ENCODE assay signal across 1 cellular context in genomic region chr17:37088913-37089312, GRCh38.
TF ChIP-seq lines count a peak whose summit lies in the region.

No MANE protein-coding gene starts in this region.

TF ChIP-seq in HepG2, 621 proteins besides CTCF, POLR2A, EP300 and RAD21 (continued from another document):
- TF ChIP-seq ZHX1 (CRISPR knock-in tag; IDR thresholded peaks at IDR 0.05; ENCODE audit: low read depth) (no peak), ZSCAN12 (CRISPR knock-in tag; IDR thresholded peaks at IDR 0.05) (no peak), SMAD1 (CRISPR knock-in tag; IDR thresholded peaks at IDR 0.05; ENCODE audit: borderline replicate concordance, low read depth) (no peak), ZNF569 (CRISPR knock-in tag; IDR thresholded peaks at IDR 0.05; ENCODE audit: borderline replicate concordance) (no peak), ZNF230 (CRISPR knock-in tag; IDR thresholded peaks at IDR 0.05) (no peak), SOX5 (CRISPR knock-in tag; IDR thresholded peaks at IDR 0.05; ENCODE audit: borderline replicate concordance) (no peak), ZNF180 (CRISPR knock-in tag; IDR thresholded peaks at IDR 0.05; ENCODE audit: borderline replicate concordance, low read depth) (no peak), ZNF136 (CRISPR knock-in tag; IDR thresholded peaks at IDR 0.05; ENCODE audit: low read depth) (no peak), RFXANK (CRISPR knock-in tag; IDR thresholded peaks at IDR 0.05) (no peak)
- TF ChIP-seq, protein P1, sequence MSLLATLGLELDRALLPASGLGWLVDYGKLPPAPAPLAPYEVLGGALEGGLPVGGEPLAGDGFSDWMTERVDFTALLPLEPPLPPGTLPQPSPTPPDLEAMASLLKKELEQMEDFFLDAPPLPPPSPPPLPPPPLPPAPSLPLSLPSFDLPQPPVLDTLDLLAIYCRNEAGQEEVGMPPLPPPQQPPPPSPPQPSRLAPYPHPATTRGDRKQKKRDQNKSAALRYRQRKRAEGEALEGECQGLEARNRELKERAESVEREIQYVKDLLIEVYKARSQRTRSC (CRISPR knock-in tag; IDR thresholded peaks at IDR 0.05; ENCODE audit: low read depth), result no peak
- TF ChIP-seq, protein P2, sequence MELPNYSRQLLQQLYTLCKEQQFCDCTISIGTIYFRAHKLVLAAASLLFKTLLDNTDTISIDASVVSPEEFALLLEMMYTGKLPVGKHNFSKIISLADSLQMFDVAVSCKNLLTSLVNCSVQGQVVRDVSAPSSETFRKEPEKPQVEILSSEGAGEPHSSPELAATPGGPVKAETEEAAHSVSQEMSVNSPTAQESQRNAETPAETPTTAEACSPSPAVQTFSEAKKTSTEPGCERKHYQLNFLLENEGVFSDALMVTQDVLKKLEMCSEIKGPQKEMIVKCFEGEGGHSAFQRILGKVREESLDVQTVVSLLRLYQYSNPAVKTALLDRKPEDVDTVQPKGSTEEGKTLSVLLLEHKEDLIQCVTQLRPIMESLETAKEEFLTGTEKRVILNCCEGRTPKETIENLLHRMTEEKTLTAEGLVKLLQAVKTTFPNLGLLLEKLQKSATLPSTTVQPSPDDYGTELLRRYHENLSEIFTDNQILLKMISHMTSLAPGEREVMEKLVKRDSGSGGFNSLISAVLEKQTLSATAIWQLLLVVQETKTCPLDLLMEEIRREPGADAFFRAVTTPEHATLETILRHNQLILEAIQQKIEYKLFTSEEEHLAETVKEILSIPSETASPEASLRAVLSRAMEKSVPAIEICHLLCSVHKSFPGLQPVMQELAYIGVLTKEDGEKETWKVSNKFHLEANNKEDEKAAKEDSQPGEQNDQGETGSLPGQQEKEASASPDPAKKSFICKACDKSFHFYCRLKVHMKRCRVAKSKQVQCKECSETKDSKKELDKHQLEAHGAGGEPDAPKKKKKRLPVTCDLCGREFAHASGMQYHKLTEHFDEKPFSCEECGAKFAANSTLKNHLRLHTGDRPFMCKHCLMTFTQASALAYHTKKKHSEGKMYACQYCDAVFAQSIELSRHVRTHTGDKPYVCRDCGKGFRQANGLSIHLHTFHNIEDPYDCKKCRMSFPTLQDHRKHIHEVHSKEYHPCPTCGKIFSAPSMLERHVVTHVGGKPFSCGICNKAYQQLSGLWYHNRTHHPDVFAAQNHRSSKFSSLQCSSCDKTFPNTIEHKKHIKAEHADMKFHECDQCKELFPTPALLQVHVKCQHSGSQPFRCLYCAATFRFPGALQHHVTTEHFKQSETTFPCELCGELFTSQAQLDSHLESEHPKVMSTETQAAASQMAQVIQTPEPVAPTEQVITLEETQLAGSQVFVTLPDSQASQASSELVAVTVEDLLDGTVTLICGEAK (IDR thresholded peaks at IDR 0.05), result no peak
- TF ChIP-seq, protein P2 (CRISPR knock-in tag; IDR thresholded peaks at IDR 0.05), result no peak
- TF ChIP-seq, protein P3, sequence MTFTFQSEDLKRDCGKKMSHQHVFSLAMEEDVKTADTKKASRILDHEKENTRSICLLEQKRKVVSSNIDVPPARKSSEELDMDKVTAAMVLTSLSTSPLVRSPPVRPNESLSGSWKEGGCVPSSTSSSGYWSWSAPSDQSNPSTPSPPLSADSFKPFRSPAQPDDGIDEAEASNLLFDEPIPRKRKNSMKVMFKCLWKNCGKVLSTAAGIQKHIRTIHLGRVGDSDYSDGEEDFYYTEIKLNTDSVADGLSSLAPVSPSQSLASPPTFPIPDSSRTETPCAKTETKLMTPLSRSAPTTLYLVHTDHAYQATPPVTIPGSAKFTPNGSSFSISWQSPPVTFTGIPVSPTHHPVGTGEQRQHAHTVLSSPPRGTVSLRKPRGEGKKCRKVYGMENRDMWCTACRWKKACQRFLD (CRISPR knock-in tag; IDR thresholded peaks at IDR 0.05; ENCODE audit: borderline replicate concordance), result no peak
